In genomic region chr9:73141282-73141681, GRCh38 we compare ENCODE assay signal across 19 cellular contexts. TPM values are rescaled to one million over a fixed set of nuclear protein-coding genes. Genes with fewer than 3 reads are reported as not detected.
A peak's percentile ranks its signal among the peaks of the same experiment; 100 is the strongest.
DNase-seq lines count a peak whose midpoint lies in the region; ATAC-seq, FAIRE-seq and TF ChIP-seq lines count a peak whose summit lies in the region.
"Had no signal": no experiment of that assay in that cellular context is flagged by ENCODE, and none has a peak within 500 bp of the region (broad histone marks: within the 10 kb centered on the region; RNA-seq: fewer than 3 reads in every experiment).

No MANE protein-coding gene starts in this region.

- POLR2A ChIA-PET in K562 (lab: Yijun Ruan, JAX): no interaction called here

- no peaks in the 10 kb centered on the region for H4K20me1 ChIP-seq in K562 (replicated peaks; ENCODE audit: control insufficient read depth, insufficient read depth, low read length)

- H3K9me3 ChIP-seq in K562 (replicated peaks; ENCODE audit: control insufficient read depth, insufficient read depth, low read depth, low read length): no peaks in the 10 kb centered on the region
- H3K9me3 ChIP-seq: BE2C had no signal

- H3K9me1 ChIP-seq in K562 (ENCODE audit: control insufficient read depth, insufficient read depth, low read length): no peaks in the 10 kb centered on the region

- no peaks in the 10 kb centered on the region; the same call in 2 of the 3 replicates for H3K36me3 ChIP-seq in K562 (ENCODE audit: control insufficient read depth, insufficient read depth, low read length)
- H3K36me3 ChIP-seq: BE2C had no signal

- no peak overlapping the region for H3K9ac ChIP-seq in K562 (ENCODE audit: insufficient read depth in 1 of 2, low read depth in 2 of 2, low read length in 2 of 2)

- no peaks in the 10 kb centered on the region for H3K27me3 Mint-ChIP-seq in neural crest cell (ENCODE audit: low read depth)
- H3K27me3 Mint-ChIP-seq in type B pancreatic cell: no peaks in the 10 kb centered on the region
- no peaks in the 10 kb centered on the region for H3K27me3 Mint-ChIP-seq in Calu3 (ENCODE audit: unreplicated experiment)
- H3K27me3 Mint-ChIP-seq: CD4-positive, alpha-beta T cell had no signal

- in situ Hi-C loops in K562 (cut with MboI): no loop called here

- WGBS in K562 (ENCODE audit: insufficient coverage, low coverage, missing lambda C conversion rate): 69% methylated on average over 1 of the region's 1 CpG

- TF ChIP-seq CTCF in K562 (IDR thresholded peaks at IDR 0.05 in 2 of 3, conservative IDR thresholded peaks at IDR 0.05 in 1 of 3; ENCODE audit: insufficient read depth in 2 of 3, low read depth in 1 of 3, low read length in 3 of 3) (no peak), neural crest cell (conservative IDR thresholded peaks at IDR 0.05) (no peak), type B pancreatic cell (conservative IDR thresholded peaks at IDR 0.05) (no peak), Calu3 (IDR thresholded peaks at IDR 0.05; ENCODE audit: unreplicated experiment) (no peak)

- no peaks in the 10 kb centered on the region for H3K79me2 ChIP-seq in K562 (ENCODE audit: control insufficient read depth, insufficient read depth, low read length)

- no peaks in the 10 kb centered on the region for H3K36me3 Mint-ChIP-seq in neural crest cell (ENCODE audit: low read depth)
- H3K36me3 Mint-ChIP-seq in type B pancreatic cell: no peaks in the 10 kb centered on the region
- peaks cover 12% of the 10 kb centered on the region for H3K36me3 Mint-ChIP-seq in Calu3 (ENCODE audit: insufficient read depth, unreplicated experiment)

- H3K9me3 Mint-ChIP-seq in neural crest cell (peaks cover 11% of the 10 kb centered on the region), type B pancreatic cell (no peaks in the 10 kb centered on the region), Calu3 (ENCODE audit: low read depth, unreplicated experiment) (peaks cover 4% of the 10 kb centered on the region)
- H3K9me3 Mint-ChIP-seq: CD4-positive, alpha-beta T cell had no signal

- H2AFZ ChIP-seq in K562 (ENCODE audit: low read depth, low read length): 0 out of 2 replicates have a peak overlapping the region, but pooled peaks have one; percentile 22

- no peak for TF ChIP-seq EP300 in K562 (IDR thresholded peaks at IDR 0.05; ENCODE audit: low read length)

- TF ChIP-seq POLR2A in H54 (IDR thresholded peaks at IDR 0.05; ENCODE audit: low read depth, low read length) (no peak), K562 (conservative IDR thresholded peaks at IDR 0.05) (no peak)

- H3K4me1 Mint-ChIP-seq in neural crest cell (peaks cover 15% of the 10 kb centered on the region), type B pancreatic cell (ENCODE audit: unreplicated experiment) (peaks cover 31% of the 10 kb centered on the region), Calu3 (ENCODE audit: low read depth, unreplicated experiment) (peaks cover 61% of the 10 kb centered on the region)

- ATAC-seq in K562: no peak
- ATAC-seq in HG03432 (IDR thresholded peaks at IDR 0.05; ENCODE audit: unreplicated experiment): no peak

- no peak overlapping the region for H3K27ac ChIP-seq in K562 (ENCODE audit: extremely low read depth, low read depth, low read length)

- TF ChIP-seq RAD21 in K562 (CRISPR knock-in tag; conservative IDR thresholded peaks at IDR 0.05 in 1 of 2, IDR thresholded peaks at IDR 0.05 in 1 of 2): no peak

- FAIRE-seq in H54 (lab: Jason Lieb, UNC): peak; percentile 67
- FAIRE-seq in K562 (lab: Jason Lieb, UNC): no peak

- H3K4me1 ChIP-seq in K562 (replicated peaks in 1 of 2; ENCODE audit: control insufficient read depth in 2 of 2, insufficient read depth in 2 of 2, low read length in 2 of 2): peaks cover 0 to 24% of the 10 kb centered on the region in 2 experiments; a peak in 4 of 5 replicates
- H3K4me1 ChIP-seq: BE2C had no signal

- CTCF ChIA-PET in K562 (lab: Yijun Ruan, JAX; ENCODE audit: low intra/inter-chr PET ratio) (no interaction called here), Calu3 (lab: Charles Lee) (interaction anchor here (0.5 kb wide), 1 partner anchor 270 kb away, joined by 3 read pairs; no protein-coding TSS in a partner anchor)

- no peak overlapping the region for H3K4me2 ChIP-seq in K562 (ENCODE audit: insufficient read depth, low read length)

- no peak overlapping the region for H3K4me3 Mint-ChIP-seq in neural crest cell
- peak overlapping the region; percentile 13 for H3K4me3 Mint-ChIP-seq in type B pancreatic cell
- H3K4me3 Mint-ChIP-seq in Calu3 (ENCODE audit: low read depth, unreplicated experiment): no peak overlapping the region
- H3K4me3 Mint-ChIP-seq: CD4-positive, alpha-beta T cell had no signal

- no peak for DNase-seq in H54 (ENCODE audit: insufficient read length, low spot score)
- no peak for DNase-seq in K562 (ENCODE audit: extremely low read depth in 1 of 4, low spot score in 3 of 4)
- no peak for DNase-seq in neural crest cell (ENCODE audit: low read depth, low spot score)
- DNase-seq in type B pancreatic cell (ENCODE audit: extremely low spot score, unreplicated experiment): no peak
- DNase-seq in Calu3: no peak
- no peak for DNase-seq in activated CD4-positive, alpha-beta T cell treated with anti-CD3 and anti-CD28 coated beads for 1 hour
- DNase-seq: BE2C; CD4-positive, alpha-beta T cell; H7; IMR-90; NCI-H187 treated with DMSO at 0.1 percent for 48 hours; NCI-H2171; NCI-H446; NCI-H69; NK-92 treated with Interleukin-12 subunit alpha and Interleukin-12 subunit beta, amount 100 ng/mL, for 24 hours; RPMI8226; SIG-M5 had no signal

- H3K27me3 ChIP-seq in K562 (ENCODE audit: control insufficient read depth in 2 of 2, insufficient read depth in 2 of 2, low read length in 2 of 2): no peaks in the 10 kb centered on the region
- H3K27me3 ChIP-seq: BE2C had no signal

- no TSS peak for BruUV-seq in K562 (replicated peaks; lab: Mats Ljungman, UMichigan)
- no TSS peak for BruUV-seq in Calu3 (replicated peaks; lab: Mats Ljungman, UMichigan)

- no peak overlapping the region for H3K4me3 ChIP-seq in K562

- H3K27ac Mint-ChIP-seq in neural crest cell (ENCODE audit: unreplicated experiment) (peak overlapping the region; percentile 16), type B pancreatic cell (peak overlapping the region; percentile 97), Calu3 (ENCODE audit: unreplicated experiment) (no peak overlapping the region)
- H3K27ac Mint-ChIP-seq: CD4-positive, alpha-beta T cell had no signal

- intact Hi-C loops in K562 (cut with micrococcal nuclease) (no loop called here), Calu3 (cut with micrococcal nuclease; ENCODE audit: unreplicated experiment) (no loop called here)

TF ChIP-seq in K562, 482 proteins besides CTCF, POLR2A, EP300 and RAD21:
- TF ChIP-seq ZNF518B (CRISPR knock-in tag; IDR thresholded peaks at IDR 0.05) (no peak), SMARCB1 (IDR thresholded peaks at IDR 0.05; ENCODE audit: insufficient read length, low read depth) (no peak)

RNA-seq across cellular contexts. Expression of gene ANXA1, which starts 10.4 kb away (rescaled TPM):
- total RNA-seq in K562 (2011; cell fraction: chromatin; rRNA removed; ENCODE audit: low replicate concordance): 84.5 and 286 TPM in 2 replicates
- total RNA-seq in K562 (2011; cell fraction: nucleolus; rRNA removed): 63.2 and 89.4 TPM in 2 replicates
- total RNA-seq in K562 (2011; cell fraction: nucleoplasm; rRNA removed): 161 and 202 TPM in 2 replicates
- total RNA-seq in K562 (2014; rRNA removed) (395 and 406 TPM in 2 replicates), K562 (2014; rRNA removed; fragmentation: Illumina TruSeq; extraction: Trizol) (699 and 816 TPM in 2 replicates), K562 (2015; rRNA removed; fragmentation: Illumina TruSeq; extraction: Trizol) (445 and 472 TPM in 2 replicates), K562 (2021) (407 and 423 TPM in 2 replicates), neural crest cell (6.2 and 6.6 TPM in 2 replicates), type B pancreatic cell (ENCODE audit: low replicate concordance) (923 and 5,513 TPM in 2 replicates), Calu3 (2022) (458 and 526 TPM in 2 replicates)
- polyA plus RNA-seq in K562 (2011; rRNA removed) (560 and 820 TPM in 2 replicates), K562 (2014; fragmentation: Illumina TruSeq; extraction: Trizol) (603 and 620 TPM in 2 replicates), K562 (2014; fragmentation: Nextera tagmentation; extraction: Ambion mirVana) (1,000 to 10,000 TPM in 1 of 2 experiments, 100 to 1,000 TPM in 1; 940 to 1,298 TPM), K562 (2014; rRNA removed) (529 and 544 TPM in 2 replicates)
- polyA plus RNA-seq in K562 (2011; cell fraction: cytosol; rRNA removed): 136 and 244 TPM in 2 replicates
- polyA plus RNA-seq in K562 (2011; cell fraction: nucleus; rRNA removed): 168 and 258 TPM in 2 replicates
- polyA plus RNA-seq in K562 (2012): 427 and 491 TPM in 2 replicates
- 415 and 433 TPM in 2 replicates for polyA minus RNA-seq in K562 (2011; rRNA and poly(A)+ RNA removed)
- 143 and 163 TPM in 2 replicates for polyA minus RNA-seq in K562 (2011; cell fraction: cytosol; rRNA and poly(A)+ RNA removed)
- 111 and 232 TPM in 2 replicates for polyA minus RNA-seq in K562 (2011; cell fraction: nucleus; rRNA and poly(A)+ RNA removed)
- total RNA-seq: OCI-LY7 had no signal
